3 cellular contexts compared by ENCODE assay signal in genomic region chr21:33799378-33800090, GRCh38.
A peak's percentile ranks its signal among the peaks of the same experiment; 100 is the strongest.
TF ChIP-seq lines count a peak whose summit lies in the region.

No MANE protein-coding gene starts in this region.

TF ChIP-seq in liver, 16 proteins besides CTCF, POLR2A, EP300 and RAD21:
- TF ChIP-seq NR2F2 (IDR thresholded peaks at IDR 0.05) (peak; percentile 70), ATF3 (IDR thresholded peaks at IDR 0.05) (no peak), EGR1 (IDR thresholded peaks at IDR 0.05; ENCODE audit: low read depth in 2 of 2) (no peak), FOXA2 (IDR thresholded peaks at IDR 0.05) (peak; percentile 42), TAF1 (conservative IDR thresholded peaks at IDR 0.05) (no peak), RXRA (IDR thresholded peaks at IDR 0.05) (peak; percentile 94 to 95), YY1 (IDR thresholded peaks at IDR 0.05) (peak; percentile 23), GABPA (IDR thresholded peaks at IDR 0.05 in 1 of 2, conservative IDR thresholded peaks at IDR 0.05 in 1 of 2) (no peak), REST (IDR thresholded peaks at IDR 0.05) (peak; percentile 31), MAX (IDR thresholded peaks at IDR 0.05) (no peak), SP1 (IDR thresholded peaks at IDR 0.05) (peak; percentile 85), HNF4G (IDR thresholded peaks at IDR 0.05) (peak; percentile 40), FOXA1 (IDR thresholded peaks at IDR 0.05) (peak; percentile 8), ZBTB33 (IDR thresholded peaks at IDR 0.05) (no peak), HNF4A (conservative IDR thresholded peaks at IDR 0.05) (peak; percentile 72 to 77), JUND (IDR thresholded peaks at IDR 0.05) (peak; percentile 72 to 81)

TF ChIP-seq in HepG2, 621 proteins besides CTCF, POLR2A, EP300 and RAD21 (continues in another document):
- TF ChIP-seq WIZ (CRISPR knock-in tag; IDR thresholded peaks at IDR 0.05) (no peak), ZNF530 (CRISPR knock-in tag; IDR thresholded peaks at IDR 0.05; ENCODE audit: low read depth) (no peak), ZNF253 (CRISPR knock-in tag; IDR thresholded peaks at IDR 0.05; ENCODE audit: borderline replicate concordance) (no peak), ZBTB43 (CRISPR knock-in tag; conservative IDR thresholded peaks at IDR 0.05) (no peak), ZNF878 (CRISPR knock-in tag; IDR thresholded peaks at IDR 0.05) (no peak), NFKBIZ (CRISPR knock-in tag; IDR thresholded peaks at IDR 0.05) (no peak), MNT (IDR thresholded peaks at IDR 0.05) (no peak), CENPX (CRISPR knock-in tag; IDR thresholded peaks at IDR 0.05) (no peak), FOXC1 (CRISPR knock-in tag; IDR thresholded peaks at IDR 0.05; ENCODE audit: borderline replicate concordance) (no peak), ATF7-NPFF (CRISPR knock-in tag; IDR thresholded peaks at IDR 0.05; ENCODE audit: low read depth) (no peak), CENPT (CRISPR knock-in tag; IDR thresholded peaks at IDR 0.05; ENCODE audit: low read depth) (no peak), BCL6 (CRISPR knock-in tag; IDR thresholded peaks at IDR 0.05) (no peak), ZNF775 (CRISPR knock-in tag; IDR thresholded peaks at IDR 0.05; ENCODE audit: borderline replicate concordance) (no peak), ZNF597 (CRISPR knock-in tag; IDR thresholded peaks at IDR 0.05) (no peak), E2F1 (CRISPR knock-in tag; IDR thresholded peaks at IDR 0.05) (no peak), ARID5B (CRISPR knock-in tag; IDR thresholded peaks at IDR 0.05) (no peak)

TF ChIP-seq in SK-N-SH, 30 proteins besides CTCF, POLR2A, EP300 and RAD21:
- TF ChIP-seq GABPA (IDR thresholded peaks at IDR 0.05; ENCODE audit: low read depth) (no peak), GATA2 (CRISPR knock-in tag; IDR thresholded peaks at IDR 0.05) (no peak), NRF1 (IDR thresholded peaks at IDR 0.05; ENCODE audit: low read depth, low read length) (no peak), EZH2phosphoT487 (IDR thresholded peaks at IDR 0.05; ENCODE audit: borderline replicate concordance, low read depth) (no peak), MAX (IDR thresholded peaks at IDR 0.05; ENCODE audit: low read depth) (no peak), RXRA (IDR thresholded peaks at IDR 0.05; ENCODE audit: borderline replicate concordance, low read depth) (no peak), POLR2AphosphoS5 (IDR thresholded peaks at IDR 0.05; ENCODE audit: low read depth, low read length) (no peak), FOXJ3 (CRISPR knock-in tag; IDR thresholded peaks at IDR 0.05) (no peak), ZBTB33 (IDR thresholded peaks at IDR 0.05; ENCODE audit: borderline replicate concordance, low read depth) (no peak), MXI1 (IDR thresholded peaks at IDR 0.05; ENCODE audit: low read depth, low read length) (no peak), REST (IDR thresholded peaks at IDR 0.05; ENCODE audit: low read depth, low read length) (no peak), TAF1 (IDR thresholded peaks at IDR 0.05; ENCODE audit: borderline replicate concordance, low read depth, low read length) (no peak)
